In genomic region chrX:84712621-84713020, GRCh38 we compare ENCODE assay signal across 29 cellular contexts.
"Had no signal": no experiment of that assay in that cellular context is flagged by ENCODE, and none has a peak within 500 bp of the region (broad histone marks: within the 10 kb centered on the region; RNA-seq: fewer than 3 reads in every experiment).

No MANE protein-coding gene starts in this region.

- H3K4me1 ChIP-seq: stomach, suprapubic skin, testis, tibial artery, tibial nerve, transverse colon, upper lobe of left lung, upper lobe of right lung, uterus, vagina had no signal

- H3K36me3 Mint-ChIP-seq: stimulated activated effector memory CD8-positive, alpha-beta T cell treated with anti-CD3 and anti-CD28 coated beads, Interleukin-12 subunit alpha, Interleukin-12 subunit beta, amount 100 ng/mL, for 72 hours; stimulated activated memory B cell treated with anti-CD40 and anti-IgM and Interleukin-4, amounts not matched to agents 10 μg/mL and 1 μg/mL and 100 μg/mL, for 72 hours; stimulated activated naive B cell treated with anti-CD40 and anti-IgM and Interleukin-4, amounts not matched to agents 10 μg/mL and 1 μg/mL and 100 μg/mL, for 72 hours; type B pancreatic cell had no signal

- H3K27me3 ChIP-seq: stomach, suprapubic skin, testis, thyroid gland, tibial artery, transverse colon, upper lobe of left lung, upper lobe of right lung, uterus, vagina had no signal

- H3K4me3 ChIP-seq: stomach, suprapubic skin, testis, thoracic aorta, thyroid gland, tibial artery, tibial nerve, transverse colon, upper lobe of left lung, upper lobe of right lung, uterus, vagina had no signal

- H3K36me3 ChIP-seq: stomach, suprapubic skin, thoracic aorta, thyroid gland, tibial artery, tibial nerve, transverse colon, upper lobe of left lung, upper lobe of right lung, uterus, vagina had no signal

- H3K9me3 Mint-ChIP-seq: stimulated activated memory B cell treated with anti-CD40 and anti-IgM and Interleukin-4, amounts not matched to agents 10 μg/mL and 1 μg/mL and 100 μg/mL, for 72 hours; stimulated activated naive CD8-positive, alpha-beta T cell treated with anti-CD3 and anti-CD28 coated beads, Interleukin-15, Interleukin-2, amounts not matched to agents 100 ng/mL and 50 ng/mL, for 24 hours had no signal

- H3K4me3 Mint-ChIP-seq: stimulated activated effector memory CD8-positive, alpha-beta T cell treated with anti-CD3 and anti-CD28 coated beads, Interleukin-12 subunit alpha, Interleukin-12 subunit beta, amount 100 ng/mL, for 72 hours; stimulated activated memory B cell treated with anti-CD40 and anti-IgM and Interleukin-4, amounts not matched to agents 10 μg/mL and 1 μg/mL and 100 μg/mL, for 72 hours; stimulated activated naive B cell treated with anti-CD40 and anti-IgM and Interleukin-4, amounts not matched to agents 10 μg/mL and 1 μg/mL and 100 μg/mL, for 72 hours; stimulated activated naive CD8-positive, alpha-beta T cell treated with anti-CD3 and anti-CD28 coated beads, Interleukin-15, amount 100 ng/mL, for 72 hours; stimulated activated naive CD8-positive, alpha-beta T cell treated with anti-CD3 and anti-CD28 coated beads, Interleukin-15, Interleukin-2, amounts not matched to agents 100 ng/mL and 50 ng/mL, for 24 hours; type B pancreatic cell had no signal

- H3K27me3 Mint-ChIP-seq: stimulated activated memory B cell treated with anti-CD40 and anti-IgM and Interleukin-4, amounts not matched to agents 10 μg/mL and 1 μg/mL and 100 μg/mL, for 72 hours; stimulated activated naive B cell treated with anti-CD40 and anti-IgM and Interleukin-4, amounts not matched to agents 10 μg/mL and 1 μg/mL and 100 μg/mL, for 72 hours; stimulated activated naive CD8-positive, alpha-beta T cell treated with anti-CD3 and anti-CD28 coated beads, Interleukin-15, amount 100 ng/mL, for 72 hours; stimulated activated naive CD8-positive, alpha-beta T cell treated with anti-CD3 and anti-CD28 coated beads, Interleukin-15, Interleukin-2, amounts not matched to agents 100 ng/mL and 50 ng/mL, for 24 hours; type B pancreatic cell had no signal

- H3K4me1 Mint-ChIP-seq: stimulated activated effector memory CD8-positive, alpha-beta T cell treated with anti-CD3 and anti-CD28 coated beads, Interleukin-12 subunit alpha, Interleukin-12 subunit beta, amount 100 ng/mL, for 72 hours; stimulated activated naive CD8-positive, alpha-beta T cell treated with anti-CD3 and anti-CD28 coated beads, Interleukin-15, amount 100 ng/mL, for 72 hours had no signal

- H3K27ac Mint-ChIP-seq: stimulated activated effector memory CD8-positive, alpha-beta T cell treated with anti-CD3 and anti-CD28 coated beads, Interleukin-12 subunit alpha, Interleukin-12 subunit beta, amount 100 ng/mL, for 72 hours; stimulated activated memory B cell treated with anti-CD40 and anti-IgM and Interleukin-4, amounts not matched to agents 10 μg/mL and 1 μg/mL and 100 μg/mL, for 72 hours; stimulated activated naive B cell treated with anti-CD40 and anti-IgM and Interleukin-4, amounts not matched to agents 10 μg/mL and 1 μg/mL and 100 μg/mL, for 72 hours; stimulated activated naive CD8-positive, alpha-beta T cell treated with anti-CD3 and anti-CD28 coated beads, Interleukin-15, amount 100 ng/mL, for 72 hours; stimulated activated naive CD8-positive, alpha-beta T cell treated with anti-CD3 and anti-CD28 coated beads, Interleukin-15, Interleukin-2, amounts not matched to agents 100 ng/mL and 50 ng/mL, for 24 hours; type B pancreatic cell had no signal

- DNase-seq: stimulated activated CD4-positive, alpha-beta T cell treated with anti-CD3 and anti-CD28 coated beads, Interleukin-2, amount 100 ng/mL, for 48 hours; stimulated activated CD4-positive, alpha-beta T cell treated with anti-CD3 and anti-CD28 coated beads, Interleukin-4, amount 100 ng/mL, for 1 hour; stimulated activated CD4-positive, alpha-beta T cell treated with anti-CD3 and anti-CD28 coated beads, Interleukin-4, amount 100 ng/mL, for 24 hours; stimulated activated CD4-positive, alpha-beta T cell treated with anti-CD3 and anti-CD28 coated beads, Interleukin-4, amount 100 ng/mL, for 4 hours; stimulated activated CD8-positive, alpha-beta memory T cell treated with anti-CD3 and anti-CD28 coated beads, Interleukin-4, amount 100 ng/mL, for 48 hours; stimulated activated naive B cell treated with anti-CD40 and anti-IgM and Interleukin-4, amounts not matched to agents 10 μg/mL and 1 μg/mL and 100 μg/mL, for 72 hours; stimulated activated naive CD4-positive, alpha-beta T cell; stimulated activated naive CD4-positive, alpha-beta T cell treated with Interleukin-2 at 50 U/mL for 16 hours; stimulated activated naive CD8-positive, alpha-beta T cell treated with anti-CD3 and anti-CD28 coated beads, Interleukin-15, amount 100 ng/mL, for 72 hours; stimulated activated naive CD8-positive, alpha-beta T cell treated with anti-CD3 and anti-CD28 coated beads, Interleukin-15, Interleukin-2, amounts not matched to agents 100 U/mL and 50 U/mL, for 24 hours; stomach; substantia nigra; testis; thyroid gland; tibial artery; transverse colon; trophoblast cell; upper lobe of left lung; upper lobe of right lung; uterus had no signal

- ATAC-seq: stimulated activated effector memory CD8-positive, alpha-beta T cell treated with anti-CD3 and anti-CD28 coated beads, Interleukin-12 subunit alpha, Interleukin-12 subunit beta, amount 100 ng/mL, for 72 hours; stimulated activated memory B cell treated with anti-CD40 and anti-IgM and Interleukin-4, amounts not matched to agents 10 μg/mL and 1 μg/mL and 100 μg/mL, for 72 hours; stimulated activated naive B cell treated with anti-CD40 and anti-IgM and Interleukin-4, amounts not matched to agents 10 μg/mL and 1 μg/mL and 100 μg/mL, for 72 hours; stimulated activated naive CD8-positive, alpha-beta T cell treated with anti-CD3 and anti-CD28 coated beads, Interleukin-15, amount 100 ng/mL, for 72 hours; stimulated activated naive CD8-positive, alpha-beta T cell treated with anti-CD3 and anti-CD28 coated beads, Interleukin-15, Interleukin-2, amounts not matched to agents 100 U/mL and 50 U/mL, for 24 hours; upper lobe of right lung had no signal

- H3K27ac ChIP-seq: stomach, suprapubic skin, testis, thoracic aorta, thyroid gland, tibial artery, tibial nerve, transverse colon, upper lobe of left lung, upper lobe of right lung, uterus, vagina had no signal

- H3K9me3 ChIP-seq: stomach, suprapubic skin, testis, thoracic aorta, thyroid gland, tibial artery, tibial nerve, transverse colon, upper lobe of left lung, upper lobe of right lung, uterus, vagina had no signal

- FAIRE-seq: urothelium cell line had no signal
